ENCODE assay signal across 14 cellular contexts in genomic region chr14:51442513-51443175, GRCh38.
DNase-seq lines count a peak whose midpoint lies in the region; ATAC-seq and TF ChIP-seq lines count a peak whose summit lies in the region.
"Had no signal": no experiment of that assay in that cellular context is flagged by ENCODE, and none has a peak within 500 bp of the region (broad histone marks: within the 10 kb centered on the region; RNA-seq: fewer than 3 reads in every experiment).

No MANE protein-coding gene starts in this region.

- H3K4me1 ChIP-seq in mesenchymal stem cell (ENCODE audit: control insufficient read depth, insufficient read depth, low read depth, low read length): peaks cover 5% of the 10 kb centered on the region

- H3K27ac Mint-ChIP-seq in glutamatergic neuron (ENCODE audit: unreplicated experiment): no peak overlapping the region
- H3K27ac Mint-ChIP-seq in stimulated activated naive CD8-positive, alpha-beta T cell treated with anti-CD3 and anti-CD28 coated beads, Interleukin-15, amount 100 ng/mL, for 72 hours: no peak overlapping the region
- H3K27ac Mint-ChIP-seq: CD14-positive monocyte; stimulated activated naive B cell treated with anti-CD40 and anti-IgM and Interleukin-4, amounts not matched to agents 10 μg/mL and 1 μg/mL and 100 μg/mL, for 72 hours had no signal

- no peaks in the 10 kb centered on the region for H3K36me3 Mint-ChIP-seq in glutamatergic neuron (ENCODE audit: unreplicated experiment)
- H3K36me3 Mint-ChIP-seq: CD14-positive monocyte; stimulated activated naive B cell treated with anti-CD40 and anti-IgM and Interleukin-4, amounts not matched to agents 10 μg/mL and 1 μg/mL and 100 μg/mL, for 72 hours had no signal

- no peak overlapping the region for H3K4me3 ChIP-seq in MG63
- H3K4me3 ChIP-seq in choroid plexus epithelial cell (ENCODE audit: low read depth, low read length): no peak overlapping the region
- H3K4me3 ChIP-seq in mesenchymal stem cell (ENCODE audit: insufficient read depth in 1 of 2, low read depth in 1 of 2, low read length in 2 of 2): no peak overlapping the region
- H3K4me3 ChIP-seq: GM12878 had no signal

- peak; percentile 88 for DNase-seq in AG08395 (ENCODE audit: low spot score)
- DNase-seq in MG63: peak; percentile 76
- DNase-seq in choroid plexus epithelial cell (ENCODE audit: low read depth): peak; percentile 98
- peak; percentile 96 for DNase-seq in mesenchymal stem cell
- no peak for DNase-seq in glutamatergic neuron
- no peak for DNase-seq in stimulated activated naive CD8-positive, alpha-beta T cell treated with anti-CD3 and anti-CD28 coated beads, Interleukin-15, amount 100 ng/mL, for 72 hours
- DNase-seq: MV-4-11; NCI-H82; stimulated activated CD4-positive, alpha-beta T cell treated with anti-CD3 and anti-CD28 coated beads, Interleukin-12 subunit alpha, Interleukin-12 subunit beta, amount 100 ng/mL, for 4 hours; stimulated activated naive B cell treated with anti-CD40 and anti-IgM and Interleukin-4, amounts not matched to agents 10 μg/mL and 1 μg/mL and 100 μg/mL, for 72 hours had no signal

- no peak for TF ChIP-seq CTCF in choroid plexus epithelial cell (conservative IDR thresholded peaks at IDR 0.05; ENCODE audit: low read depth, low read length)
- no peak for TF ChIP-seq CTCF in glutamatergic neuron (IDR thresholded peaks at IDR 0.05; ENCODE audit: partially characterized antibody, unreplicated experiment)

- H3K27me3 ChIP-seq in MG63 (no peaks in the 10 kb centered on the region), mesenchymal stem cell (ENCODE audit: control insufficient read depth in 1 of 2, insufficient read depth in 1 of 2, low read length in 2 of 2) (no peaks in the 10 kb centered on the region)

- H2BK15ac ChIP-seq in mesenchymal stem cell (ENCODE audit: low read depth, poor library complexity, severe bottlenecking): no peak overlapping the region

- no peak overlapping the region for H2AK5ac ChIP-seq in mesenchymal stem cell (ENCODE audit: low read length, severe bottlenecking)

- H4K8ac ChIP-seq in mesenchymal stem cell (ENCODE audit: low read length): peak overlapping the region; percentile 51

- no peak overlapping the region for H4K91ac ChIP-seq in mesenchymal stem cell (ENCODE audit: low read length)

- peaks cover 2% of the 10 kb centered on the region for H3K79me1 ChIP-seq in mesenchymal stem cell (replicated peaks; ENCODE audit: low read length, poor library complexity, severe bottlenecking)

- no peak overlapping the region for H2AFZ ChIP-seq in mesenchymal stem cell (ENCODE audit: low read depth, low read length)

- peak overlapping the region; percentile 79 for H3K9ac ChIP-seq in mesenchymal stem cell (ENCODE audit: low read length)

- peak overlapping the region; percentile 52 for H2BK120ac ChIP-seq in mesenchymal stem cell (ENCODE audit: low read depth, low read length)

- H3K9me3 ChIP-seq in MG63: no peaks in the 10 kb centered on the region
- no peaks in the 10 kb centered on the region for H3K9me3 ChIP-seq in mesenchymal stem cell (ENCODE audit: control insufficient read depth, low read length)

- no peak overlapping the region for H3K23ac ChIP-seq in mesenchymal stem cell (ENCODE audit: low read length in 2 of 2)

- H3K9me3 Mint-ChIP-seq in glutamatergic neuron (ENCODE audit: unreplicated experiment): peaks cover 2% of the 10 kb centered on the region
- no peaks in the 10 kb centered on the region for H3K9me3 Mint-ChIP-seq in stimulated activated naive CD8-positive, alpha-beta T cell treated with anti-CD3 and anti-CD28 coated beads, Interleukin-15, amount 100 ng/mL, for 72 hours
- H3K9me3 Mint-ChIP-seq: stimulated activated naive B cell treated with anti-CD40 and anti-IgM and Interleukin-4, amounts not matched to agents 10 μg/mL and 1 μg/mL and 100 μg/mL, for 72 hours had no signal

- no peak overlapping the region for H3K4ac ChIP-seq in mesenchymal stem cell (ENCODE audit: low read depth in 1 of 2, low read length in 2 of 2)

- ATAC-seq in HG03025 (IDR thresholded peaks at IDR 0.05; ENCODE audit: low FRiP score, unreplicated experiment): no peak
- no peak for ATAC-seq in stimulated activated naive CD8-positive, alpha-beta T cell treated with anti-CD3 and anti-CD28 coated beads, Interleukin-15, amount 100 ng/mL, for 72 hours
- no peak for ATAC-seq in HG03175 (IDR thresholded peaks at IDR 0.05; ENCODE audit: unreplicated experiment)
- ATAC-seq: GM12878; stimulated activated naive B cell treated with anti-CD40 and anti-IgM and Interleukin-4, amounts not matched to agents 10 μg/mL and 1 μg/mL and 100 μg/mL, for 72 hours had no signal

- H3K36me3 ChIP-seq in MG63 (no peaks in the 10 kb centered on the region), mesenchymal stem cell (ENCODE audit: control insufficient read depth in 1 of 2, insufficient read depth in 2 of 2, low read depth in 1 of 2, low read length in 2 of 2) (no peaks in the 10 kb centered on the region)

- no peak overlapping the region for H3K18ac ChIP-seq in mesenchymal stem cell (ENCODE audit: low read depth in 1 of 2, low read length in 2 of 2)

- peak overlapping the region in 1 of 2 experiments; percentile 19 for H2BK12ac ChIP-seq in mesenchymal stem cell (ENCODE audit: low read length in 2 of 2)

- no peak overlapping the region for H3K4me3 Mint-ChIP-seq in glutamatergic neuron (ENCODE audit: unreplicated experiment)
- H3K4me3 Mint-ChIP-seq in stimulated activated naive CD8-positive, alpha-beta T cell treated with anti-CD3 and anti-CD28 coated beads, Interleukin-15, amount 100 ng/mL, for 72 hours: no peak overlapping the region
- H3K4me3 Mint-ChIP-seq: CD14-positive monocyte; stimulated activated naive B cell treated with anti-CD40 and anti-IgM and Interleukin-4, amounts not matched to agents 10 μg/mL and 1 μg/mL and 100 μg/mL, for 72 hours had no signal

- no peak overlapping the region for H3K14ac ChIP-seq in mesenchymal stem cell (ENCODE audit: low read length in 2 of 2)

- WGBS in mesenchymal stem cell: 0% methylated on average over 2 of the region's 2 CpGs

- no peak overlapping the region for H2BK5ac ChIP-seq in mesenchymal stem cell (ENCODE audit: low read depth, low read length, poor library complexity, severe bottlenecking)

- H3K27ac ChIP-seq in mesenchymal stem cell (ENCODE audit: low read length, poor library complexity, severe bottlenecking): peak overlapping the region; percentile 93

- no peak overlapping the region for H3K4me2 ChIP-seq in mesenchymal stem cell (ENCODE audit: low read length, poor library complexity, severe bottlenecking)

- peaks cover 26% of the 10 kb centered on the region for H3K4me1 Mint-ChIP-seq in glutamatergic neuron (ENCODE audit: low read depth, unreplicated experiment)
- H3K4me1 Mint-ChIP-seq in stimulated activated naive CD8-positive, alpha-beta T cell treated with anti-CD3 and anti-CD28 coated beads, Interleukin-15, amount 100 ng/mL, for 72 hours: no peaks in the 10 kb centered on the region
- H3K4me1 Mint-ChIP-seq: CD14-positive monocyte; stimulated activated naive B cell treated with anti-CD40 and anti-IgM and Interleukin-4, amounts not matched to agents 10 μg/mL and 1 μg/mL and 100 μg/mL, for 72 hours had no signal

- peaks cover 3% of the 10 kb centered on the region for H3K27me3 Mint-ChIP-seq in glutamatergic neuron (ENCODE audit: unreplicated experiment)
- peaks cover 33% of the 10 kb centered on the region for H3K27me3 Mint-ChIP-seq in stimulated activated naive CD8-positive, alpha-beta T cell treated with anti-CD3 and anti-CD28 coated beads, Interleukin-15, amount 100 ng/mL, for 72 hours

Comparison
In these comparisons a context has a peak if more than half of its experiments do, and no peak if none do; other contexts are left out.
1. DNase-seq: peak in AG08395 (single experiment), MG63 (single experiment), choroid plexus epithelial cell (single experiment) and mesenchymal stem cell (single experiment); none in glutamatergic neuron (single experiment) and stimulated activated naive CD8-positive, alpha-beta T cell treated with anti-CD3 and anti-CD28 coated beads, Interleukin-15, amount 100 ng/mL, for 72 hours (0 of 2).